8 cellular contexts compared by ENCODE assay signal in the genomic region with DNA sequence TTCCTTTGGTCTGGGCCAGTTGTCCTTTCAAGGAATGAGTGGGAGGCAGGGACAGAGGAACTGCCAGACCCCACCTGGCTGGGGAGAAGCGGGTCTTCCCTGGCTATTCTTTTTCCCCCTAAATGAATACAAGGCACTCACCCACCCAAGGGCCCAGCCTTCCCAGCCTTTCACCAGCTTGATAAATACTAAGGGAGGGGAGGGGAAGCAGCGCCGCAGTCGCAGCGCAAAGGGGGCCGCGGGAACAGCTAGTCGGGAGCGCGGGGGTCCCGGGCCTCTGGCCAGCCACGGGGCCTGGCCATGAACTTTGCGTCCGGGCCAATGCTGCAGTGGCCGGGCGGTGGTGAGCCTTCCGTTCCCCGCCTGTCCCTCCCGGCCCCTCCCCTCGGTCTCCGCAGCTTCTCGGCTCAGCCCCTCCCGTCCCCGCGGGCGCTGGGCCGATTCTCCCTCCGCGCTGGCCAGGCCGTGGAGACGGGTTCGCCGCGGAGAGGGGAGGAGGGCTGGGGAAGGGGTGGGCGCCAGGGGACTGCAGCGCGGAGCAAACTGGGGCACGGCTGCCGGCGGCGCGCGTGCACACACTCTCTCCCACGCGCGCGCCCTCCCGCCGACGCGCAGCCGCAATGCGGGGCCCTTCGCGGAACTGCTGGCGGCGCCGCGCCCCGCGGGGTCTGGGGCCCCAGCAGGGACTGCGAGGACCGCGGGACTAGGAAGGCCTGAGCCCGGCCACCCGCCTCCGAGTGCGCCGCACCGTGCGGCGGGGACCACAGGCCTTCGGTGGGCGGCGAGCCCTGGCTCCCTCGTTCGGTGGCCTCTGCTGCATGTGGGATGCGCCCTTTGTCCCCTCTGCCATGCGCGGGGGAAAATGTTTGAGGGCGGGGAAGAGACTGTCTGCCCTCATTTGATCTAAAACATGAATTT.
DNase-seq lines count a peak whose midpoint lies in the region; ATAC-seq and TF ChIP-seq lines count a peak whose summit lies in the region.

No MANE protein-coding gene starts in this region.

- H3K27ac Mint-ChIP-seq in activated CD8-positive, alpha-beta T cell treated with anti-CD3 and anti-CD28 coated beads for 36 hours = no peak overlapping the region
- H3K27ac Mint-ChIP-seq in effector memory CD8-positive, alpha-beta T cell = peak overlapping the region in 1 of 2 donors; percentile 68
- no peak overlapping the region for H3K27ac Mint-ChIP-seq in memory B cell

- H3K4me2 ChIP-seq in DOHH2 (ENCODE audit: low read length) = peak overlapping the region; percentile 44

- POLR2A ChIA-PET in activated CD8-positive, alpha-beta T cell treated with anti-CD3 and anti-CD28 coated beads for 36 hours (lab: Charles Lee) = interaction anchor here (0.5 to 1.5 kb wide), 4 partner anchors 9 to 209 kb away, joined by 3 to 4 read pairs (median 4); no protein-coding TSS in a partner anchor

- CTCF ChIA-PET in activated CD8-positive, alpha-beta T cell treated with anti-CD3 and anti-CD28 coated beads for 36 hours (lab: Charles Lee) = interaction anchor here (9.6 to 22.6 kb wide), 2 partner anchors 12 to 70 kb away, joined by 118 to 589 read pairs; no protein-coding TSS in a partner anchor

- H3K4me1 Mint-ChIP-seq in activated CD8-positive, alpha-beta T cell treated with anti-CD3 and anti-CD28 coated beads for 36 hours (ENCODE audit: low read depth) = no peaks in the 10 kb centered on the region
- H3K4me1 Mint-ChIP-seq in effector memory CD8-positive, alpha-beta T cell (ENCODE audit: low read depth in 2 of 2) = peaks cover 0 to 15% of the 10 kb centered on the region in 2 donors
- no peaks in the 10 kb centered on the region for H3K4me1 Mint-ChIP-seq in memory B cell

- H3K27ac ChIP-seq in DOHH2 (ENCODE audit: low read depth, low read length) = no peak overlapping the region

- ATAC-seq in activated CD8-positive, alpha-beta T cell treated with anti-CD3 and anti-CD28 coated beads for 36 hours = peak; percentile 54
- ATAC-seq in effector memory CD8-positive, alpha-beta T cell (replicated peaks) = peak; percentile 82
- ATAC-seq in memory B cell (ENCODE audit: low read depth) (peak; percentile 73), HG03439 (IDR thresholded peaks at IDR 0.05; ENCODE audit: unreplicated experiment) (no peak), GM21515 (IDR thresholded peaks at IDR 0.05; ENCODE audit: unreplicated experiment) (no peak)

- H3K4me3 ChIP-seq in DOHH2 (ENCODE audit: low read length) = peak overlapping the region; percentile 45

- intact Hi-C loops in activated CD8-positive, alpha-beta T cell treated with anti-CD3 and anti-CD28 coated beads for 36 hours (cut with micrococcal nuclease) = loop anchor here (10.0 kb wide), 1 partner anchor 215 kb away; no protein-coding TSS in a partner anchor

- H3K4me3 Mint-ChIP-seq in activated CD8-positive, alpha-beta T cell treated with anti-CD3 and anti-CD28 coated beads for 36 hours = peak overlapping the region; percentile 60
- H3K4me3 Mint-ChIP-seq in effector memory CD8-positive, alpha-beta T cell = peak overlapping the region; percentile 72 to 81
- H3K4me3 Mint-ChIP-seq in memory B cell = peak overlapping the region; percentile 85

- no peaks in the 10 kb centered on the region for H3K36me3 ChIP-seq in DOHH2 (ENCODE audit: control insufficient read depth, low read length)

- no peaks in the 10 kb centered on the region for H4K20me1 ChIP-seq in DOHH2 (ENCODE audit: control insufficient read depth, insufficient read depth, low read depth, low read length)

- no peaks in the 10 kb centered on the region for H3K9me3 Mint-ChIP-seq in activated CD8-positive, alpha-beta T cell treated with anti-CD3 and anti-CD28 coated beads for 36 hours
- no peaks in the 10 kb centered on the region for H3K9me3 Mint-ChIP-seq in effector memory CD8-positive, alpha-beta T cell
- no peaks in the 10 kb centered on the region for H3K9me3 Mint-ChIP-seq in memory B cell

- no peaks in the 10 kb centered on the region for H3F3A ChIP-seq in DOHH2 (ENCODE audit: control insufficient read depth, insufficient read depth)

- no peaks in the 10 kb centered on the region for H3K4me1 ChIP-seq in DOHH2 (ENCODE audit: control insufficient read depth, low read length)

- no peak for TF ChIP-seq CTCF in DOHH2 (IDR thresholded peaks at IDR 0.05; ENCODE audit: low read depth, low read length, poor library complexity, severe bottlenecking)
- no peak for TF ChIP-seq CTCF in activated CD8-positive, alpha-beta T cell treated with anti-CD3 and anti-CD28 coated beads for 36 hours (IDR thresholded peaks at IDR 0.05)

- no peaks in the 10 kb centered on the region for H3K79me2 ChIP-seq in DOHH2 (ENCODE audit: control insufficient read depth, low read length)

- no peaks in the 10 kb centered on the region for H3K36me3 Mint-ChIP-seq in activated CD8-positive, alpha-beta T cell treated with anti-CD3 and anti-CD28 coated beads for 36 hours (ENCODE audit: low read depth)
- H3K36me3 Mint-ChIP-seq in effector memory CD8-positive, alpha-beta T cell (ENCODE audit: insufficient read depth) = no peaks in the 10 kb centered on the region
- H3K36me3 Mint-ChIP-seq in memory B cell = no peaks in the 10 kb centered on the region

- peaks cover 3% of the 10 kb centered on the region for H3K27me3 Mint-ChIP-seq in activated CD8-positive, alpha-beta T cell treated with anti-CD3 and anti-CD28 coated beads for 36 hours
- peaks cover 10 to 14% of the 10 kb centered on the region in 2 donors for H3K27me3 Mint-ChIP-seq in effector memory CD8-positive, alpha-beta T cell
- peaks cover 5% of the 10 kb centered on the region for H3K27me3 Mint-ChIP-seq in memory B cell

- peak; percentile 19 to 30 for DNase-seq in NCI-H1930 (lab: John Stamatoyannopoulos, UW)
- peak; percentile 27 for DNase-seq in activated CD8-positive, alpha-beta T cell treated with anti-CD3 and anti-CD28 coated beads for 36 hours
- peak in 2 of 3 experiments; percentile 35 to 50 for DNase-seq in effector memory CD8-positive, alpha-beta T cell
- peak in 1 of 2 donors; percentile 41 for DNase-seq in memory B cell (ENCODE audit: low spot score in 2 of 2)
- peak; percentile 40 for DNase-seq in stimulated activated CD8-positive, alpha-beta memory T cell treated with anti-CD3 and anti-CD28 coated beads, Interleukin-12 subunit alpha, Interleukin-12 subunit beta, amount 100 ng/mL, for 4 hours (ENCODE audit: low read depth)

- peaks cover 19% of the 10 kb centered on the region for H3K27me3 ChIP-seq in DOHH2 (ENCODE audit: control insufficient read depth, low read length)

- H3K9me2 ChIP-seq in DOHH2 (replicated peaks; ENCODE audit: control insufficient read depth, low read length) = no peaks in the 10 kb centered on the region

- H3K9me3 ChIP-seq in DOHH2 (ENCODE audit: control insufficient read depth, insufficient read depth, low read length) = no peaks in the 10 kb centered on the region

Comparison
In these comparisons a context has a peak if more than half of its experiments do, and no peak if none do; other contexts are left out.
1. ATAC-seq: peak in activated CD8-positive, alpha-beta T cell treated with anti-CD3 and anti-CD28 coated beads for 36 hours (single experiment), effector memory CD8-positive, alpha-beta T cell (single experiment) and memory B cell (single experiment); none in HG03439 (single experiment) and GM21515 (single experiment).
2. Peak in every context shown above with its lines, with median percentiles within 50 percentile points of each other: H3K4me3 Mint-ChIP-seq.